Comparison of ENCODE assay signal across 8 cellular contexts in genomic region chr13:77696006-77696862, GRCh38. TPM values are rescaled to one million over a fixed set of nuclear protein-coding genes. Genes with fewer than 3 reads are reported as not detected.
DNase-seq lines count a peak whose midpoint lies in the region; ATAC-seq and TF ChIP-seq lines count a peak whose summit lies in the region.

No MANE protein-coding gene starts in this region.

- H3F3A ChIP-seq in PC-9 (ENCODE audit: insufficient read depth, low read depth), result peaks cover 12% of the 10 kb centered on the region; the same call in 1 of the 2 replicates

- intact Hi-C loops in activated naive CD4-positive, alpha-beta T cell treated with anti-CD3 and anti-CD28 coated beads for 36 hours (cut with micrococcal nuclease), result loop anchor here (2.0 to 10.0 kb wide), 6 partner anchors 217 to 1691 kb away; partner anchors contain the start of genes CLN5 and KCTD12
- intact Hi-C loops in PC-9 (cut with micrococcal nuclease; ENCODE audit: unreplicated experiment), result loop anchor here (10.0 kb wide), 1 partner anchor 371 kb away; the partner anchor contains the start of gene MYCBP2

- no peak overlapping the region for H3K27ac Mint-ChIP-seq in activated naive CD4-positive, alpha-beta T cell treated with anti-CD3 and anti-CD28 coated beads for 36 hours
- H3K27ac Mint-ChIP-seq in activated naive CD4-positive, alpha-beta T cell treated with anti-CD3 and anti-CD28 coated beads, Interleukin-2, amount 50 U/mL, for 72 hours, result no peak overlapping the region

- peaks cover 3% of the 10 kb centered on the region for H3K36me3 Mint-ChIP-seq in activated naive CD4-positive, alpha-beta T cell treated with anti-CD3 and anti-CD28 coated beads for 36 hours (ENCODE audit: low read depth)
- peaks cover 6 to 7% of the 10 kb centered on the region in 2 donors for H3K36me3 Mint-ChIP-seq in activated naive CD4-positive, alpha-beta T cell treated with anti-CD3 and anti-CD28 coated beads, Interleukin-2, amount 50 U/mL, for 72 hours

- TF ChIP-seq CTCF in PC-9 (conservative IDR thresholded peaks at IDR 0.05), result no peak
- no peak for TF ChIP-seq CTCF in suprapubic skin (IDR thresholded peaks at IDR 0.05)

- TF ChIP-seq EP300 in suprapubic skin (IDR thresholded peaks at IDR 0.05), result no peak

- no TSS peak for BruUV-seq in PC-9 (replicated peaks; lab: Mats Ljungman, UMichigan)

- H3K36me3 ChIP-seq in PC-9 (ENCODE audit: low read depth) (no peaks in the 10 kb centered on the region), iPS-15b (ENCODE audit: control insufficient read depth, insufficient read depth, low read length) (no peaks in the 10 kb centered on the region), suprapubic skin (no peaks in the 10 kb centered on the region)

- CTCF ChIA-PET in activated naive CD4-positive, alpha-beta T cell treated with anti-CD3 and anti-CD28 coated beads for 36 hours (lab: Charles Lee), result interaction anchor here (0.8 to 4.7 kb wide), 6 partner anchors 34 to 103 kb away, joined by 3 to 33 read pairs (median 4); no protein-coding TSS in a partner anchor
- CTCF ChIA-PET in PC-9 (lab: Charles Lee), result no interaction called here

- H3K4me3 Mint-ChIP-seq in activated naive CD4-positive, alpha-beta T cell treated with anti-CD3 and anti-CD28 coated beads for 36 hours, result peak overlapping the region; percentile 77

- WGBS in suprapubic skin, result 19% methylated on average over 9 of the region's 9 CpGs

- no peak overlapping the region for H2AFZ ChIP-seq in PC-9

- peaks cover 13% of the 10 kb centered on the region; the same call in 1 of the 2 replicates for H3K79me2 ChIP-seq in PC-9 (ENCODE audit: low read depth)

- no peak for TF ChIP-seq POLR2A in suprapubic skin (IDR thresholded peaks at IDR 0.05)

- H3K27me3 Mint-ChIP-seq in activated naive CD4-positive, alpha-beta T cell treated with anti-CD3 and anti-CD28 coated beads for 36 hours (ENCODE audit: low read depth), result no peaks in the 10 kb centered on the region

- H3K4me3 ChIP-seq in PC-9 (no peak overlapping the region), iPS-15b (ENCODE audit: low read depth, low read length) (peak overlapping the region; percentile 71), suprapubic skin (no peak overlapping the region)

- peaks cover 17% of the 10 kb centered on the region for H3K4me1 ChIP-seq in PC-9 (replicated peaks; ENCODE audit: insufficient read depth)
- peaks cover 13% of the 10 kb centered on the region for H3K4me1 ChIP-seq in iPS-15b (ENCODE audit: control insufficient read depth, insufficient read depth, low read length)
- peaks cover 20% of the 10 kb centered on the region for H3K4me1 ChIP-seq in suprapubic skin

- H4K20me1 ChIP-seq in PC-9 (ENCODE audit: insufficient read depth), result no peaks in the 10 kb centered on the region

- H3K27ac ChIP-seq in PC-9 (no peak overlapping the region), suprapubic skin (peak overlapping the region; percentile 55)

- no peaks in the 10 kb centered on the region for H3K9me3 Mint-ChIP-seq in activated naive CD4-positive, alpha-beta T cell treated with anti-CD3 and anti-CD28 coated beads for 36 hours
- no peaks in the 10 kb centered on the region for H3K9me3 Mint-ChIP-seq in activated naive CD4-positive, alpha-beta T cell treated with anti-CD3 and anti-CD28 coated beads, Interleukin-2, amount 50 U/mL, for 72 hours

- no peak overlapping the region for H3K9ac ChIP-seq in iPS-15b (ENCODE audit: low read depth, low read length)

- peaks cover 27% of the 10 kb centered on the region for H3K4me1 Mint-ChIP-seq in activated naive CD4-positive, alpha-beta T cell treated with anti-CD3 and anti-CD28 coated beads for 36 hours (ENCODE audit: low read depth)

- H3K9me2 ChIP-seq in PC-9 (ENCODE audit: insufficient read depth), result no peaks in the 10 kb centered on the region

- POLR2A ChIA-PET in PC-9 (lab: Charles Lee; ENCODE audit: unreplicated experiment), result interaction anchor here (0.7 kb wide), 1 partner anchor 1139 kb away, joined by 13 read pairs; no protein-coding TSS in a partner anchor

- no peak for DNase-seq in activated naive CD4-positive, alpha-beta T cell treated with anti-CD3 and anti-CD28 coated beads for 36 hours
- no peak for DNase-seq in activated naive CD4-positive, alpha-beta T cell treated with anti-CD3 and anti-CD28 coated beads, Interleukin-2, amount 50 U/mL, for 72 hours (ENCODE audit: low spot score in 2 of 2)
- no peak for DNase-seq in PC-9
- DNase-seq in suprapubic skin (ENCODE audit: low spot score in 2 of 2), result no peak

- no peaks in the 10 kb centered on the region for H3K27me3 ChIP-seq in PC-9 (ENCODE audit: insufficient read depth, low read depth)
- peaks cover 25% of the 10 kb centered on the region for H3K27me3 ChIP-seq in iPS-15b (ENCODE audit: control insufficient read depth, insufficient read depth, low read length)
- H3K27me3 ChIP-seq in suprapubic skin, result no peaks in the 10 kb centered on the region

- no peak for ATAC-seq in activated naive CD4-positive, alpha-beta T cell treated with anti-CD3 and anti-CD28 coated beads, Interleukin-2, amount 50 U/mL, for 72 hours
- ATAC-seq in GM21529 (IDR thresholded peaks at IDR 0.05; ENCODE audit: unreplicated experiment) (no peak), HG03442 (IDR thresholded peaks at IDR 0.05; ENCODE audit: unreplicated experiment) (no peak), GM18519 (IDR thresholded peaks at IDR 0.05; ENCODE audit: low FRiP score, unreplicated experiment) (no peak)

- peak overlapping the region; percentile 23; the same call in 1 of the 2 replicates for H3K4me2 ChIP-seq in PC-9

- H3K9me3 ChIP-seq in PC-9 (ENCODE audit: insufficient read depth, low read depth) (no peaks in the 10 kb centered on the region), iPS-15b (ENCODE audit: control insufficient read depth, insufficient read depth, low read length) (no peaks in the 10 kb centered on the region), suprapubic skin (no peaks in the 10 kb centered on the region)

RNA-seq across cellular contexts. Expression of gene SLAIN1, which starts 1.3 kb away (rescaled TPM):
- total RNA-seq in activated naive CD4-positive, alpha-beta T cell treated with anti-CD3 and anti-CD28 coated beads for 36 hours, result 10 to 100 TPM; 18.0 to 21.7 TPM
- total RNA-seq in activated naive CD4-positive, alpha-beta T cell treated with anti-CD3 and anti-CD28 coated beads, Interleukin-2, amount 50 U/mL, for 72 hours, result 10 to 100 TPM; 12.1 to 41.2 TPM
- total RNA-seq in PC-9 (2021) (2.3 and 2.4 TPM in 2 replicates), suprapubic skin (10 to 100 TPM in 1 of 4 donors, 1 to 10 TPM in 3; 4.8 to 10.4 (median 6.0) TPM)
